In genomic region chr7:155567646-155568334, GRCh38 we compare ENCODE assay signal across 19 cellular contexts. TPM values are rescaled to one million over a fixed set of nuclear protein-coding genes. Genes with fewer than 3 reads are reported as not detected.
DNase-seq lines count a peak whose midpoint lies in the region; ATAC-seq, FAIRE-seq and TF ChIP-seq lines count a peak whose summit lies in the region.
"Had no signal": no experiment of that assay in that cellular context is flagged by ENCODE, and none has a peak within 500 bp of the region (broad histone marks: within the 10 kb centered on the region; RNA-seq: fewer than 3 reads in every experiment).

No MANE protein-coding gene starts in this region.

- H3K9ac ChIP-seq in HepG2 (ENCODE audit: insufficient read depth, low read depth, low read length) = no peak overlapping the region
- H3K9ac ChIP-seq: BLaER1, GM23248 had no signal

- WGBS in HepG2 (ENCODE audit: low lambda C conversion rate) = 24% methylated on average over 15 of the region's 18 CpGs
- 64% methylated on average over 7 of the region's 18 CpGs for WGBS in right lobe of liver (ENCODE audit: insufficient coverage, low coverage, low lambda C conversion rate, missing lambda C conversion rate)
- WGBS in spleen, 5 donors = 74 to 79% (median 77%) methylated on average over 18 of the region's 18 CpGs

- H2AFZ ChIP-seq in HepG2 (ENCODE audit: low read length) = no peak overlapping the region
- H2AFZ ChIP-seq: GM23248 had no signal

- H3K36me3 ChIP-seq in HepG2 (replicated peaks in 1 of 2; ENCODE audit: control insufficient read depth in 1 of 2, insufficient read depth in 2 of 2, low read length in 2 of 2) = no peaks in the 10 kb centered on the region
- no peaks in the 10 kb centered on the region for H3K36me3 ChIP-seq in right lobe of liver
- no peaks in the 10 kb centered on the region for H3K36me3 ChIP-seq in spleen
- H3K36me3 ChIP-seq: BLaER1 had no signal

- no peaks in the 10 kb centered on the region for H3K9me3 Mint-ChIP-seq in endothelial cell (ENCODE audit: unreplicated experiment)
- H3K9me3 Mint-ChIP-seq in progenitor cell of endocrine pancreas (ENCODE audit: low read depth) = no peaks in the 10 kb centered on the region
- H3K9me3 Mint-ChIP-seq: CD8-positive, alpha-beta memory T cell had no signal

- H3K4me3 Mint-ChIP-seq in endothelial cell (ENCODE audit: unreplicated experiment) = no peak overlapping the region
- no peak overlapping the region for H3K4me3 Mint-ChIP-seq in progenitor cell of endocrine pancreas (ENCODE audit: low read depth)
- H3K4me3 Mint-ChIP-seq: CD8-positive, alpha-beta memory T cell had no signal

- no peak for TF ChIP-seq POLR2A in HepG2 (IDR thresholded peaks at IDR 0.05; ENCODE audit: insufficient read depth in 1 of 2, low read depth in 2 of 2, low read length in 2 of 2)
- no peak for TF ChIP-seq POLR2A in right lobe of liver (IDR thresholded peaks at IDR 0.05)
- no peak for TF ChIP-seq POLR2A in spleen (IDR thresholded peaks at IDR 0.05)

- no peak for DNase-seq in HepG2 (ENCODE audit: low spot score)
- DNase-seq in right lobe of liver = no peak
- peak; percentile 31 for DNase-seq in endothelial cell (ENCODE audit: low spot score)
- peak; percentile 83 for DNase-seq in myocyte (ENCODE audit: low read depth)
- DNase-seq in spleen = peak; percentile 40
- DNase-seq in inferior parietal cortex (ENCODE audit: extremely low spot score) = no peak
- no peak for DNase-seq in progenitor cell of endocrine pancreas (ENCODE audit: low spot score, unreplicated experiment)
- DNase-seq: 8988T; AML-193; Caco-2; CD8-positive, alpha-beta memory T cell; DMS53; GM23248 had no signal

- H3K4me1 ChIP-seq in HepG2 (ENCODE audit: insufficient read depth, low read length) = peaks cover 16% of the 10 kb centered on the region
- no peaks in the 10 kb centered on the region for H3K4me1 ChIP-seq in right lobe of liver
- H3K4me1 ChIP-seq in spleen = no peaks in the 10 kb centered on the region
- H3K4me1 ChIP-seq: BLaER1 had no signal

- no TSS peak for BruUV-seq in HepG2 (replicated peaks; lab: Mats Ljungman, UMichigan)

- no peaks in the 10 kb centered on the region for H4K20me1 ChIP-seq in HepG2 (ENCODE audit: insufficient read depth, low read length)
- H4K20me1 ChIP-seq: BLaER1 had no signal

- CTCF ChIA-PET in HepG2 (lab: Yijun Ruan, JAX; ENCODE audit: low intra/inter-chr PET ratio, low total read pairs) = no interaction called here

- no peak for FAIRE-seq in HepG2 (lab: Jason Lieb, UNC)
- FAIRE-seq: GM12878, GM18507, H54 had no signal

- H3K27me3 ChIP-seq in HepG2 (ENCODE audit: control insufficient read depth in 1 of 2, insufficient read depth in 2 of 2, low read length in 2 of 2) (peaks cover 1 to 59% of the 10 kb centered on the region in 2 experiments; a peak in 4 of 5 replicates), right lobe of liver (no peaks in the 10 kb centered on the region), spleen (replicated peaks in 1 of 7) (peaks cover 0 to 38% (median 6%) of the 10 kb centered on the region in 7 donors)
- H3K27me3 ChIP-seq: BLaER1 had no signal

- no peaks in the 10 kb centered on the region for H3K79me2 ChIP-seq in HepG2 (ENCODE audit: insufficient read depth, low read length)

- H3K9me3 ChIP-seq in HepG2 (ENCODE audit: low read length) (no peaks in the 10 kb centered on the region), right lobe of liver (no peaks in the 10 kb centered on the region), spleen (no peaks in the 10 kb centered on the region)
- H3K9me3 ChIP-seq: BLaER1, Caco-2 had no signal

- no peak for TF ChIP-seq RAD21 in HepG2 (CRISPR knock-in tag; IDR thresholded peaks at IDR 0.05)

- H3K4me3 ChIP-seq in HepG2 (replicated peaks in 1 of 3; ENCODE audit: insufficient read depth in 1 of 3, low read depth in 2 of 3, low read length in 3 of 3) (peak overlapping the region in 1 of 3 experiments; percentile 46; a peak in 1 of 6 replicates), right lobe of liver (no peak overlapping the region), spleen (no peak overlapping the region)
- H3K4me3 ChIP-seq: BLaER1, GM12878, GM23248 had no signal

- in situ Hi-C loops in HepG2 (cut with HindIII; ENCODE audit: extremely low pct_ligation_motif_present, low pct_unique_long_range_greater_than_20kb) = no loop called here

- intact Hi-C loops in HepG2 (cut with micrococcal nuclease; ENCODE audit: unreplicated experiment) (no loop called here), right lobe of liver (cut with DNase I) (no loop called here), spleen (cut with DNase I; ENCODE audit: low total_unique reads) (loop anchor here (10.0 kb wide), 1 partner anchor 57 kb away; no protein-coding TSS in a partner anchor)

- TF ChIP-seq EP300 in HepG2 (IDR thresholded peaks at IDR 0.05; ENCODE audit: low read depth in 2 of 2, low read length in 2 of 2) (no peak), HepG2 (CRISPR knock-in tag; IDR thresholded peaks at IDR 0.05; ENCODE audit: borderline replicate concordance) (no peak)

- POLR2A ChIA-PET in HepG2 (lab: Yijun Ruan, JAX) = no interaction called here

- peak overlapping the region; percentile 59 for H3K4me2 ChIP-seq in HepG2 (ENCODE audit: low read depth, low read length)
- H3K4me2 ChIP-seq: BLaER1 had no signal

- H3K36me3 Mint-ChIP-seq in endothelial cell (ENCODE audit: low read depth, unreplicated experiment) (no peaks in the 10 kb centered on the region), progenitor cell of endocrine pancreas (ENCODE audit: insufficient read depth) (no peaks in the 10 kb centered on the region)
- H3K36me3 Mint-ChIP-seq: CD8-positive, alpha-beta memory T cell had no signal

- H3K27me3 Mint-ChIP-seq in endothelial cell (ENCODE audit: unreplicated experiment) = peaks cover 2% of the 10 kb centered on the region
- H3K27me3 Mint-ChIP-seq in progenitor cell of endocrine pancreas = peaks cover 26% of the 10 kb centered on the region

- TF ChIP-seq CTCF in HepG2 (CRISPR knock-in tag; IDR thresholded peaks at IDR 0.05) = peak; percentile 12; the same call in 1 of the 2 replicates
- TF ChIP-seq CTCF in right lobe of liver (IDR thresholded peaks at IDR 0.05) = no peak
- TF ChIP-seq CTCF in endothelial cell (IDR thresholded peaks at IDR 0.05; ENCODE audit: unreplicated experiment) = no peak
- TF ChIP-seq CTCF in spleen (IDR thresholded peaks at IDR 0.05 in 8 of 11, conservative IDR thresholded peaks at IDR 0.05 in 3 of 11) = no peak
- no peak for TF ChIP-seq CTCF in progenitor cell of endocrine pancreas (IDR thresholded peaks at IDR 0.05; ENCODE audit: unreplicated experiment)

- H3K27ac Mint-ChIP-seq in endothelial cell (ENCODE audit: unreplicated experiment) (peak overlapping the region; percentile 80), progenitor cell of endocrine pancreas (no peak overlapping the region)

- peak; percentile 35; the same call in 2 of the 3 replicates for ATAC-seq in HepG2
- no peak for ATAC-seq in right lobe of liver
- no peak for ATAC-seq in SK-N-SH treated with all-trans-retinoic acid at 6 μM for 48 hours
- ATAC-seq: GM12878, HCT116 had no signal

- H3K4me1 Mint-ChIP-seq in endothelial cell (ENCODE audit: unreplicated experiment) (peaks cover 7% of the 10 kb centered on the region), progenitor cell of endocrine pancreas (ENCODE audit: low read depth) (no peaks in the 10 kb centered on the region)
- H3K4me1 Mint-ChIP-seq: CD8-positive, alpha-beta memory T cell had no signal

- no peak overlapping the region for H3K27ac ChIP-seq in HepG2 (ENCODE audit: extremely low read length, insufficient read depth, low read length)
- H3K27ac ChIP-seq in right lobe of liver = no peak overlapping the region
- no peak overlapping the region for H3K27ac ChIP-seq in spleen
- H3K27ac ChIP-seq: BLaER1, GM23248 had no signal

TF ChIP-seq in HepG2, 621 proteins besides CTCF, POLR2A, EP300 and RAD21 (continues in another document):
- peak; percentile 39 for TF ChIP-seq HNF4G (IDR thresholded peaks at IDR 0.05; ENCODE audit: borderline replicate concordance, low read depth, low read length)
- no peak for TF ChIP-seq HNF4G (CRISPR knock-in tag; IDR thresholded peaks at IDR 0.05; ENCODE audit: borderline replicate concordance, low read depth)
- 0 out of 2 replicates have a peak, but pooled peaks have one; percentile 52 for TF ChIP-seq ZNF644 (CRISPR knock-in tag; IDR thresholded peaks at IDR 0.05; ENCODE audit: low read depth)

RNA-seq across cellular contexts. Expression of gene CNPY1, which starts 21.4 kb away (rescaled TPM):
- not detected in 2 replicates for total RNA-seq in HepG2 (2016; rRNA removed; fragmentation: Illumina TruSeq; extraction: Trizol)
- not detected in 2 replicates for total RNA-seq in HepG2 (2016; cell fraction: cytosol; rRNA removed; fragmentation: Illumina TruSeq; extraction: Trizol; ENCODE audit: low read depth)
- total RNA-seq in HepG2 (2016; cell fraction: insoluble cytoplasmic fraction; rRNA removed; fragmentation: Illumina TruSeq; extraction: Trizol) = not detected in 2 replicates
- total RNA-seq in HepG2 (2016; cell fraction: membrane; rRNA removed; fragmentation: Illumina TruSeq; extraction: Trizol) = not detected in 2 replicates
- not detected in 2 replicates for total RNA-seq in HepG2 (2016; cell fraction: nucleus; rRNA removed; fragmentation: Illumina TruSeq; extraction: Trizol)
- not detected in 2 replicates for polyA plus RNA-seq in HepG2 (2011; rRNA removed)
- not detected in 2 replicates for polyA plus RNA-seq in HepG2 (2011; cell fraction: cytosol; rRNA removed)
- polyA plus RNA-seq in HepG2 (2011; cell fraction: nucleus; rRNA removed) = not detected in 2 replicates
- polyA plus RNA-seq in HepG2 (2012) = not detected in 2 replicates
- polyA plus RNA-seq in HepG2 (2016; cell fraction: cytosol; fragmentation: Illumina TruSeq; extraction: Trizol; ENCODE audit: low read depth) = not detected in 2 replicates
- not detected in 2 replicates for polyA plus RNA-seq in HepG2 (2016; cell fraction: insoluble cytoplasmic fraction; fragmentation: Illumina TruSeq; extraction: Trizol; ENCODE audit: low read depth)
- not detected in 2 replicates for polyA plus RNA-seq in HepG2 (2016; cell fraction: membrane; fragmentation: Illumina TruSeq; extraction: Trizol; ENCODE audit: low read depth)
- polyA plus RNA-seq in HepG2 (2016; cell fraction: nucleus; fragmentation: Illumina TruSeq; extraction: Trizol; ENCODE audit: insufficient read depth, low read depth) = not detected in 2 replicates
- polyA minus RNA-seq in HepG2 (2011; rRNA and poly(A)+ RNA removed; ENCODE audit: low replicate concordance) = not detected in 2 replicates
- polyA minus RNA-seq in HepG2 (2011; cell fraction: cytosol; rRNA and poly(A)+ RNA removed) = not detected in 2 replicates
- polyA minus RNA-seq in HepG2 (2011; cell fraction: nucleus; rRNA and poly(A)+ RNA removed) = not detected in 2 replicates
- total RNA-seq in right lobe of liver = under 1 TPM in 1 of 6 experiments, not detected in 5; 0.19 TPM
- total RNA-seq in endothelial cell (ENCODE audit: unreplicated experiment) = not detected
- 0.68 and 2.2 TPM in 2 replicates for total RNA-seq in myocyte
- not detected for polyA plus RNA-seq in myocyte (2012)
- not detected for total RNA-seq in spleen
- polyA plus RNA-seq in spleen = not detected
- total RNA-seq in progenitor cell of endocrine pancreas = not detected in 2 replicates
- total RNA-seq: Caco-2; CD8-positive, alpha-beta memory T cell; GM12878; GM23248 had no signal
- polyA plus RNA-seq: CD8-positive, alpha-beta memory T cell; GM12878; GM23248 had no signal

Comparison
In these comparisons a context has a peak if more than half of its experiments do, and no peak if none do; other contexts are left out.
1. DNase-seq: peak in endothelial cell (single experiment), myocyte (single experiment) and spleen (single experiment); none in HepG2 (single experiment), right lobe of liver (0 of 3), inferior parietal cortex (single experiment) and progenitor cell of endocrine pancreas (single experiment).